8 cellular contexts compared by ENCODE assay signal in genomic region chrX:123731258-123731986, GRCh38. TPM values are rescaled to one million over a fixed set of nuclear protein-coding genes. Genes with fewer than 3 reads are reported as not detected.
A peak's percentile ranks its signal among the peaks of the same experiment; 100 is the strongest.
DNase-seq lines count a peak whose midpoint lies in the region; ATAC-seq and TF ChIP-seq lines count a peak whose summit lies in the region.

No MANE protein-coding gene starts in this region.

- peaks cover 53% of the 10 kb centered on the region for H3K79me2 ChIP-seq in smooth muscle cell (ENCODE audit: low read depth)

- H3F3A ChIP-seq in smooth muscle cell (ENCODE audit: low read depth) = no peaks in the 10 kb centered on the region

- peak overlapping the region; percentile 84 for H3K4me2 ChIP-seq in smooth muscle cell

- peaks cover 50% of the 10 kb centered on the region for H3K4me1 Mint-ChIP-seq in CD4-positive, alpha-beta T cell (ENCODE audit: low read depth)
- peaks cover 22% of the 10 kb centered on the region for H3K4me1 Mint-ChIP-seq in activated T-helper 2 cell treated with anti-CD3 and anti-CD28 coated beads, Interferon-gamma antibody, Interleukin-2, Interleukin-4, amounts not matched to agents 10 μg/mL and 5 μg/mL and 100 μg/mL, durations not matched to agents 14 hours and 24 hours and 36 hours (ENCODE audit: low read depth)

- H3K27ac ChIP-seq in CD4-positive, alpha-beta T cell (ENCODE audit: low read depth, low read length) = no peak overlapping the region
- H3K27ac ChIP-seq in iPS DF 6.9 (ENCODE audit: low read length) (no peak overlapping the region), smooth muscle cell (ENCODE audit: low read depth) (peak overlapping the region; percentile 81)

- no peaks in the 10 kb centered on the region for H3K27me3 ChIP-seq in CD4-positive, alpha-beta T cell (ENCODE audit: control insufficient read depth, insufficient read depth, low read length)
- H3K27me3 ChIP-seq in iPS DF 6.9 (ENCODE audit: control insufficient read depth, insufficient read depth, low read length) = no peaks in the 10 kb centered on the region
- H3K27me3 ChIP-seq in smooth muscle cell (ENCODE audit: low read depth) = no peaks in the 10 kb centered on the region

- H3K4me3 Mint-ChIP-seq in CD4-positive, alpha-beta T cell = peak overlapping the region; percentile 94
- H3K4me3 Mint-ChIP-seq in activated T-helper 2 cell treated with anti-CD3 and anti-CD28 coated beads, Interferon-gamma antibody, Interleukin-2, Interleukin-4, amounts not matched to agents 10 μg/mL and 5 μg/mL and 100 μg/mL, durations not matched to agents 14 hours and 24 hours and 36 hours (ENCODE audit: low read depth) = peak overlapping the region; percentile 96

- H3K36me3 Mint-ChIP-seq in CD4-positive, alpha-beta T cell (ENCODE audit: low read depth) = peaks cover 20% of the 10 kb centered on the region
- peaks cover 19% of the 10 kb centered on the region for H3K36me3 Mint-ChIP-seq in activated T-helper 2 cell treated with anti-CD3 and anti-CD28 coated beads, Interferon-gamma antibody, Interleukin-2, Interleukin-4, amounts not matched to agents 10 μg/mL and 5 μg/mL and 100 μg/mL, durations not matched to agents 14 hours and 24 hours and 36 hours (ENCODE audit: low read depth)

- peak overlapping the region; percentile 82 for H3K27ac Mint-ChIP-seq in CD4-positive, alpha-beta T cell
- H3K27ac Mint-ChIP-seq in activated T-helper 2 cell treated with anti-CD3 and anti-CD28 coated beads, Interferon-gamma antibody, Interleukin-2, Interleukin-4, amounts not matched to agents 10 μg/mL and 5 μg/mL and 100 μg/mL, durations not matched to agents 14 hours and 24 hours and 36 hours = peak overlapping the region; percentile 87

- H3K27me3 Mint-ChIP-seq in CD4-positive, alpha-beta T cell = no peaks in the 10 kb centered on the region
- H3K27me3 Mint-ChIP-seq in activated T-helper 2 cell treated with anti-CD3 and anti-CD28 coated beads, Interferon-gamma antibody, Interleukin-2, Interleukin-4, amounts not matched to agents 10 μg/mL and 5 μg/mL and 100 μg/mL, durations not matched to agents 14 hours and 24 hours and 36 hours (ENCODE audit: low read depth) = no peaks in the 10 kb centered on the region

- intact Hi-C loops in CD4-positive, alpha-beta T cell (cut with DNase I, micrococcal nuclease) = loop anchor here in 1 of 2 experiments (5.0 to 10.0 kb wide), 2 partner anchors 133 to 231 kb away; partner anchors contain the start of genes STAG2 and XIAP
- intact Hi-C loops in activated T-helper 2 cell treated with anti-CD3 and anti-CD28 coated beads, Interferon-gamma antibody, Interleukin-2, Interleukin-4, amounts not matched to agents 10 μg/mL and 5 μg/mL and 100 μg/mL, durations not matched to agents 14 hours and 24 hours and 36 hours (cut with micrococcal nuclease) = no loop called here

- POLR2A ChIA-PET in CD4-positive, alpha-beta T cell (lab: Charles Lee) = interaction anchor here (0.9 to 1.0 kb wide), 2 partner anchors 13 to 16 kb away, joined by 3 read pairs; no protein-coding TSS in a partner anchor

- H3K9me3 ChIP-seq in CD4-positive, alpha-beta T cell (ENCODE audit: control insufficient read depth, low read length) = no peaks in the 10 kb centered on the region
- no peaks in the 10 kb centered on the region for H3K9me3 ChIP-seq in iPS DF 6.9 (ENCODE audit: control insufficient read depth, insufficient read depth, low read length)
- no peaks in the 10 kb centered on the region for H3K9me3 ChIP-seq in smooth muscle cell (replicated peaks; ENCODE audit: low read depth)

- H3K4me1 ChIP-seq in iPS DF 6.9 (ENCODE audit: control insufficient read depth, insufficient read depth, low read length) (no peaks in the 10 kb centered on the region), smooth muscle cell (ENCODE audit: low read depth) (no peaks in the 10 kb centered on the region)

- no peaks in the 10 kb centered on the region for H3K9me3 Mint-ChIP-seq in CD4-positive, alpha-beta T cell
- no peaks in the 10 kb centered on the region for H3K9me3 Mint-ChIP-seq in activated T-helper 2 cell treated with anti-CD3 and anti-CD28 coated beads, Interferon-gamma antibody, Interleukin-2, Interleukin-4, amounts not matched to agents 10 μg/mL and 5 μg/mL and 100 μg/mL, durations not matched to agents 14 hours and 24 hours and 36 hours

- no CpG with 5 or more reads among the region's 16 CpGs for WGBS in iPS DF 6.9 (ENCODE audit: insufficient coverage, insufficient read length)
- WGBS in smooth muscle cell (ENCODE audit: low lambda C conversion rate) = 46% methylated on average over 16 of the region's 16 CpGs

- no peak for DNase-seq in CD4-positive, alpha-beta T cell
- DNase-seq in Jurkat, Clone E6-1 (ENCODE audit: low read depth, low spot score) = no peak
- DNase-seq in activated T-helper 2 cell treated with anti-CD3 and anti-CD28 coated beads, Interferon-gamma antibody, Interleukin-2, Interleukin-4, amounts not matched to agents 10 μg/mL and 5 μg/mL and 100 μg/mL, durations not matched to agents 14 hours and 24 hours and 36 hours (ENCODE audit: low spot score) = no peak
- no peak for DNase-seq in iPS DF 6.9 (ENCODE audit: low read depth, low spot score)
- DNase-seq in smooth muscle cell (lab: John Stamatoyannopoulos, UW; ENCODE audit: unreplicated experiment) = no peak
- DNase-seq in NCI-H2171 treated with DMSO at 0.1 percent for 48 hours (lab: John Stamatoyannopoulos, UW) = no peak
- DNase-seq in hepatic stellate cell (ENCODE audit: low spot score) = no peak
- DNase-seq in NCI-H226 = no peak

- TF ChIP-seq CTCF in CD4-positive, alpha-beta T cell (IDR thresholded peaks at IDR 0.05) = no peak
- no peak for TF ChIP-seq CTCF in smooth muscle cell (IDR thresholded peaks at IDR 0.05; ENCODE audit: borderline replicate concordance, insufficient read depth, poor library complexity, severe bottlenecking)

- ATAC-seq in CD4-positive, alpha-beta T cell (ENCODE audit: poor library complexity) = no peak

- H3K9ac ChIP-seq in smooth muscle cell (ENCODE audit: low read depth) = peak overlapping the region; percentile 82

- peaks cover 53% of the 10 kb centered on the region for H4K20me1 ChIP-seq in smooth muscle cell (ENCODE audit: low read depth)

- H2AFZ ChIP-seq in smooth muscle cell (ENCODE audit: low read depth) = no peak overlapping the region

- peak overlapping the region; percentile 79 for H3K4me3 ChIP-seq in Jurkat, Clone E6-1 (ENCODE audit: low read length)
- H3K4me3 ChIP-seq in iPS DF 6.9 (ENCODE audit: low read length) (peak overlapping the region; percentile 97; the same call in 1 of the 2 replicates), smooth muscle cell (peak overlapping the region; percentile 79)

- H3K36me3 ChIP-seq in iPS DF 6.9 (ENCODE audit: control insufficient read depth, insufficient read depth, low read length) = no peaks in the 10 kb centered on the region
- H3K36me3 ChIP-seq in smooth muscle cell (ENCODE audit: low read depth) = no peaks in the 10 kb centered on the region

- CTCF ChIA-PET in CD4-positive, alpha-beta T cell (lab: Charles Lee) = interaction anchor here (0.7 kb wide), 1 partner anchor 19 kb away, joined by 3 read pairs; no protein-coding TSS in a partner anchor

RNA-seq across cellular contexts. Expression of gene THOC2, which starts 1.4 kb away (rescaled TPM):
- total RNA-seq in CD4-positive, alpha-beta T cell = 10 to 100 TPM; 61.1 to 62.8 TPM
- polyA plus RNA-seq in Jurkat, Clone E6-1 (2012; ENCODE audit: insufficient read depth, insufficient read length) = 59.9 TPM
- total RNA-seq in activated T-helper 2 cell treated with anti-CD3 and anti-CD28 coated beads, Interferon-gamma antibody, Interleukin-2, Interleukin-4, amounts not matched to agents 10 μg/mL and 5 μg/mL and 100 μg/mL, durations not matched to agents 14 hours and 24 hours and 36 hours = 101 and 107 TPM in 2 replicates
- 113 and 115 TPM in 2 replicates for total RNA-seq in smooth muscle cell
- polyA plus RNA-seq in smooth muscle cell = 56.8 and 66.0 TPM in 2 replicates
